In the genomic region with DNA sequence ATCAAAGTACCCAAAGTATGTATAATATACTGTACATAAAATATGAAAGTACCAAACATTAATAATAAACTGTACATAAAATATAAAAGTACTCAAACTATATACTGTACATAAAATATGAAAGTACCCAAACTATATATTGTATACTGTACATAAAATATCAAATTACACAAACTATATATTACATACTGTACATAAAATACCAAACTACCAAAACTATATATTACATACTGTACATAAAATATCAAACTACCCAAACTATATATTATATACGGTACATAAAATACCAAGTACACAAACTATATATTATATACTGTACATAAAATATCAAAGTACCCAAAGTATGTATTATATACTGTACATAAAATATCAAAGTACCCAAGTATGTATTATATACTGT, we compare ENCODE assay signal across 34 cellular contexts.
"Had no signal": no experiment of that assay in that cellular context is flagged by ENCODE, and none has a peak within 500 bp of the region (broad histone marks: within the 10 kb centered on the region; RNA-seq: fewer than 3 reads in every experiment).

No MANE protein-coding gene starts in this region.

- H3K36me3 ChIP-seq: MG63 had no signal

- H3K27me3 ChIP-seq: MG63 had no signal

- H3K4me3 ChIP-seq: MG63 had no signal

- H3K9me3 ChIP-seq: MG63 had no signal

- DNase-seq: Karpas-422, Kasumi-1, MG63, MM.1S, MV-4-11, NCI-H1048, NCI-H1092, NCI-H1092 treated with DMSO at 0.1 percent for 48 hours, NCI-H1105, NCI-H1105 treated with DMSO at 0.1 percent for 48 hours, NCI-H1417, NCI-H1417 treated with DMSO at 0.1 percent for 48 hours, NCI-H1436, NCI-H1436 treated with DMSO at 0.1 percent for 48 hours, NCI-H146, NCI-H1694, NCI-H1694 treated with DMSO at 0.1 percent for 48 hours, NCI-H187, NCI-H187 treated with DMSO at 0.1 percent for 48 hours, NCI-H1930, NCI-H2029, NCI-H2029 treated with DMSO at 0.1 percent for 48 hours, NCI-H2081, NCI-H2081 treated with DMSO at 0.1 percent for 48 hours, NCI-H2107, NCI-H2171, NCI-H2171 treated with DMSO at 0.1 percent for 48 hours, NCI-H2227 treated with DMSO at 0.1 percent for 48 hours, NCI-H226, NCI-H345, NCI-H446, NCI-H446 treated with DMSO at 0.1 percent for 48 hours, NCI-H510A, NCI-H510A treated with DMSO at 0.1 percent for 48 hours had no signal
